Comparison of ENCODE assay signal across 23 cellular contexts in the genomic region with DNA sequence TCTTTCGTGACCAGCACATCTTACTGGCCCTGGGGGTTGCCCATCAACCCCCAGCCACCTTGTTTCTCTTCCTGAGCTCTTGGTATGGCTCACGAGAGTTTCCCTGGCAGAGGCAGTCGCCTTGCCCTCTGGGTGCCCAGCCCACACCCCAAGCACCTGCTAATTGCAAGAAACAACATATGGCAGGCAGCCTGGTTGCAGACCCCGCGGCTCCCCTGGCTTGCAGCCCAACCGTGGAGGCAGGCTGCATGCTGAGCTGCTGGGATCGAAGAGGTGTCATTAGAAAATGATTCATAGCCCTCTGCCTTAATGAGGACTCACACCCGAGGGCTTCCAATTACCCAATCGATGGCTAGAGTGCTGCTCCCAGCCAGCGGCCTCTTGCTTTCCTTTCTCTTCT.
DNase-seq lines count a peak whose midpoint lies in the region; TF ChIP-seq lines count a peak whose summit lies in the region.
"Had no signal": no experiment of that assay in that cellular context is flagged by ENCODE, and none has a peak within 500 bp of the region (broad histone marks: within the 10 kb centered on the region; RNA-seq: fewer than 3 reads in every experiment).

No MANE protein-coding gene starts in this region.

- DNase-seq in DMS153 (lab: John Stamatoyannopoulos, UW) (peak; percentile 60), DMS153 treated with DMSO at 0.1 percent for 48 hours (lab: John Stamatoyannopoulos, UW; ENCODE audit: unreplicated experiment) (no peak), NCI-H146 treated with DMSO at 0.1 percent for 48 hours (lab: John Stamatoyannopoulos, UW; ENCODE audit: unreplicated experiment) (peak; percentile 14), NCI-H748 treated with DMSO at 0.1 percent for 48 hours (lab: John Stamatoyannopoulos, UW) (peak; percentile 31), progenitor cell of endocrine pancreas (ENCODE audit: low spot score, unreplicated experiment) (peak; percentile 28), dermis blood vessel endothelial cell (no peak)
- no peak for DNase-seq in activated naive CD4-positive, alpha-beta T cell treated with anti-CD3 and anti-CD28 coated beads for 36 hours
- no peak for DNase-seq in activated effector memory CD4-positive, alpha-beta T cell treated with Interleukin-2 at 50 U/mL for 16 hours
- DNase-seq: 8988T; activated CD4-positive, alpha-beta T cell treated with anti-CD3 and anti-CD28 coated beads, Interleukin-2, amount 50 U/mL, for 4 hours; activated CD4-positive, CD25-positive, alpha-beta regulatory T cell; activated CD8-positive, alpha-beta memory T cell treated with anti-CD3 and anti-CD28 coated beads, Interleukin-2, amount 10 ng/mL, durations not matched to agents 7 days and 5 days; activated naive CD8-positive, alpha-beta T cell treated with anti-CD3 and anti-CD28 coated beads, Interleukin-2, amount 50 U/mL, for 24 hours; activated T-cell treated with anti-CD3 and anti-CD28 coated beads, Interleukin-2, amount 50 U/mL, for 48 hours; colonic mucosa; COR-L47; effector CD8-positive, alpha-beta T cell; EL; mammary epithelial cell; NCI-H2107; stimulated activated naive CD4-positive, alpha-beta T cell; T-cell had no signal

- H3K27ac Mint-ChIP-seq in progenitor cell of endocrine pancreas = peak overlapping the region; percentile 81
- H3K27ac Mint-ChIP-seq in activated naive CD4-positive, alpha-beta T cell treated with anti-CD3 and anti-CD28 coated beads for 36 hours = no peak overlapping the region
- H3K27ac Mint-ChIP-seq: activated CD8-positive, alpha-beta memory T cell treated with anti-CD3 and anti-CD28 coated beads, Interleukin-2, amount 10 ng/mL, durations not matched to agents 7 days and 5 days; activated naive CD8-positive, alpha-beta T cell treated with anti-CD3 and anti-CD28 coated beads, Interleukin-2, amount 50 U/mL, for 24 hours; T-cell; type B pancreatic cell had no signal

- H3K36me3 Mint-ChIP-seq in progenitor cell of endocrine pancreas (ENCODE audit: insufficient read depth) = no peaks in the 10 kb centered on the region
- H3K36me3 Mint-ChIP-seq in activated naive CD4-positive, alpha-beta T cell treated with anti-CD3 and anti-CD28 coated beads for 36 hours (ENCODE audit: low read depth) = no peaks in the 10 kb centered on the region
- H3K36me3 Mint-ChIP-seq: activated CD8-positive, alpha-beta memory T cell treated with anti-CD3 and anti-CD28 coated beads, Interleukin-2, amount 10 ng/mL, durations not matched to agents 7 days and 5 days; T-cell; type B pancreatic cell had no signal

- peak overlapping the region; percentile 51 for H3K4me3 Mint-ChIP-seq in progenitor cell of endocrine pancreas (ENCODE audit: low read depth)
- no peak overlapping the region for H3K4me3 Mint-ChIP-seq in activated naive CD4-positive, alpha-beta T cell treated with anti-CD3 and anti-CD28 coated beads for 36 hours
- H3K4me3 Mint-ChIP-seq: activated CD8-positive, alpha-beta memory T cell treated with anti-CD3 and anti-CD28 coated beads, Interleukin-2, amount 10 ng/mL, durations not matched to agents 7 days and 5 days; activated naive CD8-positive, alpha-beta T cell treated with anti-CD3 and anti-CD28 coated beads, Interleukin-2, amount 50 U/mL, for 24 hours; T-cell; type B pancreatic cell had no signal

- H3K4me1 Mint-ChIP-seq in progenitor cell of endocrine pancreas (ENCODE audit: low read depth) = peaks cover 11% of the 10 kb centered on the region
- no peaks in the 10 kb centered on the region for H3K4me1 Mint-ChIP-seq in activated naive CD4-positive, alpha-beta T cell treated with anti-CD3 and anti-CD28 coated beads for 36 hours (ENCODE audit: low read depth)
- H3K4me1 Mint-ChIP-seq: activated CD8-positive, alpha-beta memory T cell treated with anti-CD3 and anti-CD28 coated beads, Interleukin-2, amount 10 ng/mL, durations not matched to agents 7 days and 5 days; activated naive CD8-positive, alpha-beta T cell treated with anti-CD3 and anti-CD28 coated beads, Interleukin-2, amount 50 U/mL, for 24 hours; T-cell had no signal

- CTCF ChIA-PET in activated naive CD4-positive, alpha-beta T cell treated with anti-CD3 and anti-CD28 coated beads for 36 hours (lab: Charles Lee) = interaction anchor here (0.6 kb wide), 1 partner anchor 1792 kb away, joined by 3 read pairs; no protein-coding TSS in a partner anchor

- no peak for TF ChIP-seq CTCF in progenitor cell of endocrine pancreas (IDR thresholded peaks at IDR 0.05; ENCODE audit: unreplicated experiment)

- H3K27me3 Mint-ChIP-seq in progenitor cell of endocrine pancreas = peaks cover 11% of the 10 kb centered on the region
- H3K27me3 Mint-ChIP-seq in activated naive CD4-positive, alpha-beta T cell treated with anti-CD3 and anti-CD28 coated beads for 36 hours (ENCODE audit: low read depth) = no peaks in the 10 kb centered on the region
- H3K27me3 Mint-ChIP-seq: activated CD8-positive, alpha-beta memory T cell treated with anti-CD3 and anti-CD28 coated beads, Interleukin-2, amount 10 ng/mL, durations not matched to agents 7 days and 5 days; activated naive CD8-positive, alpha-beta T cell treated with anti-CD3 and anti-CD28 coated beads, Interleukin-2, amount 50 U/mL, for 24 hours had no signal

- intact Hi-C loops in activated naive CD4-positive, alpha-beta T cell treated with anti-CD3 and anti-CD28 coated beads for 36 hours (cut with micrococcal nuclease) = no loop called here

- no peaks in the 10 kb centered on the region for H3K9me3 Mint-ChIP-seq in progenitor cell of endocrine pancreas (ENCODE audit: low read depth)
- H3K9me3 Mint-ChIP-seq in activated naive CD4-positive, alpha-beta T cell treated with anti-CD3 and anti-CD28 coated beads for 36 hours = no peaks in the 10 kb centered on the region
- H3K9me3 Mint-ChIP-seq: activated naive CD8-positive, alpha-beta T cell treated with anti-CD3 and anti-CD28 coated beads, Interleukin-2, amount 50 U/mL, for 24 hours; type B pancreatic cell had no signal

Comparison
In these comparisons a context has a peak if more than half of its experiments do, and no peak if none do; other contexts are left out.
1. DNase-seq: peak in DMS153 (single experiment), NCI-H146 treated with DMSO at 0.1 percent for 48 hours (single experiment), NCI-H748 treated with DMSO at 0.1 percent for 48 hours (single experiment) and progenitor cell of endocrine pancreas (single experiment); none in DMS153 treated with DMSO at 0.1 percent for 48 hours (single experiment), dermis blood vessel endothelial cell (single experiment), activated naive CD4-positive, alpha-beta T cell treated with anti-CD3 and anti-CD28 coated beads for 36 hours (single experiment) and activated effector memory CD4-positive, alpha-beta T cell treated with Interleukin-2 at 50 U/mL for 16 hours (single experiment).